ENCODE assay signal across 22 cellular contexts in the genomic region with DNA sequence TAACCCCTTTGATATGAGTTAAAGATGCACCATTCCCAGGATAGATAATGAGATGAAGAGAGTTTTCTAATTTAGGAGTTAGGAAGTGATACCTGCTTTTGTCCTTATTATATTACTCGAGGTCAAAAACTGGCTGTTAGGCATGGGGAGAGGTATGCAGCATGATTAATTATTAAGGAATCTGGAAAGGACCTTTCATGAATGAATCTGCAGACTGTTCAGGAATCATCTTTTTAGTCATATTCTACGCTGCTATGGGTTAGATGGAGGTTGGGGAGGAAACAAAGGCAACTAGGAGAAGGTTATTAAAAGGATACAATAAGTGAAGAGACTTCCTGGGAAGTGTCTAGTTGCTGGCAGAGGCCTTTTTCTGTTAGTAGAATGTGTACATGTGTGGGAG.
DNase-seq lines count a peak whose midpoint lies in the region; ATAC-seq, FAIRE-seq and TF ChIP-seq lines count a peak whose summit lies in the region.
"Had no signal": no experiment of that assay in that cellular context is flagged by ENCODE, and none has a peak within 500 bp of the region (broad histone marks: within the 10 kb centered on the region; RNA-seq: fewer than 3 reads in every experiment).

No MANE protein-coding gene starts in this region.

- no peak overlapping the region for H3K4ac ChIP-seq in mesendoderm (ENCODE audit: low read depth, low read length)

- no peak overlapping the region for H3K18ac ChIP-seq in mesendoderm (ENCODE audit: low read length)

- no peaks in the 10 kb centered on the region for H4K20me1 ChIP-seq in PC-3 (ENCODE audit: low read length)
- H4K20me1 ChIP-seq: BLaER1 treated with 17β-estradiol and CSF1 and Interleukin-3, amounts not matched to agents 10 nM and 100 nM had no signal

- no peak overlapping the region for H2BK120ac ChIP-seq in mesendoderm (ENCODE audit: low read depth, low read length)

- no peak overlapping the region for H3K4me2 ChIP-seq in PC-3 (ENCODE audit: low read length)
- H3K4me2 ChIP-seq in mesendoderm (ENCODE audit: low read length) = no peak overlapping the region
- H3K4me2 ChIP-seq: A549; BLaER1 treated with 17β-estradiol and CSF1 and Interleukin-3, amounts not matched to agents 10 nM and 100 nM had no signal

- H3K4me3 ChIP-seq in PC-3 (ENCODE audit: low read length) = no peak overlapping the region
- H3K4me3 ChIP-seq in bronchial epithelial cell (ENCODE audit: low read depth, low read length) = no peak overlapping the region
- H3K4me3 ChIP-seq in mesendoderm (ENCODE audit: low read length) = no peak overlapping the region
- H3K4me3 ChIP-seq: A549; BLaER1 treated with 17β-estradiol and CSF1 and Interleukin-3, amounts not matched to agents 10 nM and 100 nM had no signal

- no peaks in the 10 kb centered on the region for H3K9me2 ChIP-seq in PC-3 (replicated peaks; ENCODE audit: low read length)

- H3K56ac ChIP-seq in mesendoderm (ENCODE audit: low read length) = no peak overlapping the region

- CTCF ChIA-PET in PC-3 (lab: Charles Lee) = no interaction called here

- H2BK15ac ChIP-seq in mesendoderm (replicated peaks; ENCODE audit: low read depth) = peak overlapping the region; percentile 57

- H3K4me1 ChIP-seq in PC-3 (ENCODE audit: insufficient read depth, low read length) = 0 out of 2 replicates have a peak, but pooled peaks cover 4% of the 10 kb centered on the region
- H3K4me1 ChIP-seq in mesendoderm (ENCODE audit: control insufficient read depth, low read depth, low read length) = no peaks in the 10 kb centered on the region
- H3K4me1 ChIP-seq: A549; BLaER1 treated with 17β-estradiol and CSF1 and Interleukin-3, amounts not matched to agents 10 nM and 100 nM had no signal

- peaks cover 20% of the 10 kb centered on the region; the same call in 1 of the 2 replicates for H3K27me3 ChIP-seq in PC-3 (ENCODE audit: low read length)
- H3K27me3 ChIP-seq in bronchial epithelial cell (ENCODE audit: control insufficient read depth, insufficient read depth, low read length) = no peaks in the 10 kb centered on the region
- H3K27me3 ChIP-seq in mesendoderm (ENCODE audit: insufficient read depth, low read length, poor library complexity) = no peaks in the 10 kb centered on the region
- H3K27me3 ChIP-seq: BLaER1 treated with 17β-estradiol and CSF1 and Interleukin-3, amounts not matched to agents 10 nM and 100 nM had no signal

- peaks cover 9% of the 10 kb centered on the region for H3K27me3 Mint-ChIP-seq in stimulated activated memory B cell treated with anti-CD40 and anti-IgM and Interleukin-4, amounts not matched to agents 10 μg/mL and 1 μg/mL and 100 μg/mL, for 72 hours

- H3K36me3 ChIP-seq in PC-3 (ENCODE audit: low read depth, low read length) (no peaks in the 10 kb centered on the region), bronchial epithelial cell (ENCODE audit: control insufficient read depth, insufficient read depth, low read length) (no peaks in the 10 kb centered on the region), mesendoderm (ENCODE audit: control insufficient read depth, insufficient read depth, low read length) (no peaks in the 10 kb centered on the region)
- H3K36me3 ChIP-seq: BLaER1 treated with 17β-estradiol and CSF1 and Interleukin-3, amounts not matched to agents 10 nM and 100 nM had no signal

- no peaks in the 10 kb centered on the region for H3K36me3 Mint-ChIP-seq in stimulated activated memory B cell treated with anti-CD40 and anti-IgM and Interleukin-4, amounts not matched to agents 10 μg/mL and 1 μg/mL and 100 μg/mL, for 72 hours
- H3K36me3 Mint-ChIP-seq: CD8-positive, alpha-beta memory T cell had no signal

- H3K9me3 ChIP-seq in PC-3 (ENCODE audit: low read length) = no peaks in the 10 kb centered on the region
- H3K9me3 ChIP-seq: A549; BLaER1 treated with 17β-estradiol and CSF1 and Interleukin-3, amounts not matched to agents 10 nM and 100 nM had no signal

- POLR2A ChIA-PET in PC-3 (lab: Charles Lee; ENCODE audit: unreplicated experiment) = no interaction called here

- H2BK5ac ChIP-seq in mesendoderm (ENCODE audit: low read length) = no peak overlapping the region

- H3K9ac ChIP-seq in PC-3 (ENCODE audit: low read length) (no peak overlapping the region), mesendoderm (ENCODE audit: low read length) (no peak overlapping the region)
- H3K9ac ChIP-seq: BLaER1 treated with 17β-estradiol and CSF1 and Interleukin-3, amounts not matched to agents 10 nM and 100 nM had no signal

- no peak overlapping the region for H3K27ac ChIP-seq in PC-3 (ENCODE audit: low read length)
- H3K27ac ChIP-seq in mesendoderm (ENCODE audit: low read depth, low read length) = no peak overlapping the region
- H3K27ac ChIP-seq: A549; BLaER1 treated with 17β-estradiol and CSF1 and Interleukin-3, amounts not matched to agents 10 nM and 100 nM had no signal

- H2AFZ ChIP-seq in PC-3 (ENCODE audit: low read length) = no peak overlapping the region

- H3K4me3 Mint-ChIP-seq in stimulated activated memory B cell treated with anti-CD40 and anti-IgM and Interleukin-4, amounts not matched to agents 10 μg/mL and 1 μg/mL and 100 μg/mL, for 72 hours = no peak overlapping the region
- H3K4me3 Mint-ChIP-seq: CD8-positive, alpha-beta memory T cell had no signal

- no peak for ATAC-seq in PC-3
- no peak for ATAC-seq in stimulated activated memory B cell treated with anti-CD40 and anti-IgM and Interleukin-4, amounts not matched to agents 10 μg/mL and 1 μg/mL and 100 μg/mL, for 72 hours
- no peak for ATAC-seq in HG02623 (IDR thresholded peaks at IDR 0.05; ENCODE audit: unreplicated experiment)
- ATAC-seq: A549, HepG2 had no signal

- no peaks in the 10 kb centered on the region for H3K4me1 Mint-ChIP-seq in stimulated activated memory B cell treated with anti-CD40 and anti-IgM and Interleukin-4, amounts not matched to agents 10 μg/mL and 1 μg/mL and 100 μg/mL, for 72 hours
- H3K4me1 Mint-ChIP-seq: CD8-positive, alpha-beta memory T cell had no signal

- no peak for FAIRE-seq in bronchial epithelial cell (lab: Jason Lieb, UNC)
- FAIRE-seq: A549, G401.6, HepG2, RCC 7860 had no signal

- H3F3A ChIP-seq in PC-3 (ENCODE audit: low read length, unreplicated experiment) = no peaks in the 10 kb centered on the region

- DNase-seq in COLO829 (ENCODE audit: low spot score) = peak; percentile 14
- peak; percentile 22 for DNase-seq in PC-3
- DNase-seq in bronchial epithelial cell (ENCODE audit: low read depth) = peak; percentile 40
- no peak for DNase-seq in mesendoderm
- DNase-seq in mucosa of gallbladder (ENCODE audit: low spot score) = no peak
- no peak for DNase-seq in NCI-H524 (lab: John Stamatoyannopoulos, UW)
- DNase-seq: CD8-positive, alpha-beta memory T cell; DMS 273 treated with DMSO at 0.1 percent for 48 hours; DND-41; KBM-7; NCI-H1105; NCI-H2081; NCI-H2171 treated with DMSO at 0.1 percent for 48 hours; NCI-H446 treated with DMSO at 0.1 percent for 48 hours; SHP77 treated with DMSO at 0.1 percent for 48 hours had no signal

- no TSS peak for BruUV-seq in PC-3 (replicated peaks; lab: Mats Ljungman, UMichigan)

- TF ChIP-seq CTCF in PC-3 (conservative IDR thresholded peaks at IDR 0.05; ENCODE audit: low read depth, low read length) (no peak), bronchial epithelial cell (IDR thresholded peaks at IDR 0.05; ENCODE audit: insufficient read depth, low read length, severe bottlenecking) (no peak)

- H3K79me2 ChIP-seq in PC-3 (ENCODE audit: low read length) (no peaks in the 10 kb centered on the region), mesendoderm (ENCODE audit: control insufficient read depth, insufficient read depth, low read length) (no peaks in the 10 kb centered on the region)

- H3K79me1 ChIP-seq in mesendoderm (ENCODE audit: low read length) = no peaks in the 10 kb centered on the region

- no peak overlapping the region for H3K23ac ChIP-seq in mesendoderm (ENCODE audit: low read length)

- intact Hi-C loops in PC-3 (cut with micrococcal nuclease) = no loop called here

- no peak overlapping the region for H2AK5ac ChIP-seq in mesendoderm (ENCODE audit: low read length)

- no CpG with 5 or more reads among the region's 2 CpGs for WGBS in mesendoderm (ENCODE audit: extremely low coverage, insufficient coverage, low lambda C conversion rate)

- H4K8ac ChIP-seq in mesendoderm (ENCODE audit: low read depth, low read length) = no peak overlapping the region

- no peak overlapping the region for H3K27ac Mint-ChIP-seq in stimulated activated memory B cell treated with anti-CD40 and anti-IgM and Interleukin-4, amounts not matched to agents 10 μg/mL and 1 μg/mL and 100 μg/mL, for 72 hours

- no peaks in the 10 kb centered on the region for H3K9me3 Mint-ChIP-seq in stimulated activated memory B cell treated with anti-CD40 and anti-IgM and Interleukin-4, amounts not matched to agents 10 μg/mL and 1 μg/mL and 100 μg/mL, for 72 hours

- H4K5ac ChIP-seq in mesendoderm (ENCODE audit: low read length) = no peak overlapping the region

Comparison
In these comparisons a context has a peak if more than half of its experiments do, and no peak if none do; other contexts are left out.
1. DNase-seq: peak in COLO829 (single experiment), PC-3 (single experiment) and bronchial epithelial cell (single experiment); none in mesendoderm (single experiment), mucosa of gallbladder (single experiment) and NCI-H524 (0 of 2).